Comparison of ENCODE assay signal across 1 cellular context in genomic region chr6:1610497-1611321, GRCh38.
A peak's percentile ranks its signal among the peaks of the same experiment; 100 is the strongest.
TF ChIP-seq lines count a peak whose summit lies in the region.

No MANE protein-coding gene starts in this region.

TF ChIP-seq in HepG2, 621 proteins besides CTCF, POLR2A, EP300 and RAD21 (continued from another document and continues in another):
- TF ChIP-seq PRDM15 (CRISPR knock-in tag; IDR thresholded peaks at IDR 0.05), result 0 out of 2 replicates have a peak, but pooled peaks have one; percentile 24
- TF ChIP-seq ZNF451 (CRISPR knock-in tag; IDR thresholded peaks at IDR 0.05), result no peak
- peak; percentile 58; the same call in 1 of the 2 replicates for TF ChIP-seq ZSCAN25 (CRISPR knock-in tag; IDR thresholded peaks at IDR 0.05)
- peak; percentile 37; the same call in 1 of the 2 replicates for TF ChIP-seq ZNF263 (CRISPR knock-in tag; IDR thresholded peaks at IDR 0.05)
- no peak for TF ChIP-seq ATF5 (CRISPR knock-in tag; IDR thresholded peaks at IDR 0.05; ENCODE audit: low read depth)
- TF ChIP-seq MBD4 (IDR thresholded peaks at IDR 0.05; ENCODE audit: borderline replicate concordance, low read length), result no peak
- TF ChIP-seq ZFX (CRISPR knock-in tag; IDR thresholded peaks at IDR 0.05; ENCODE audit: low read depth), result 0 out of 2 replicates have a peak, but pooled peaks have one; percentile 20
- no peak for TF ChIP-seq ZNF256 (CRISPR knock-in tag; conservative IDR thresholded peaks at IDR 0.05)
- peak; percentile 51; the same call in 1 of the 2 replicates for TF ChIP-seq RNF2 (conservative IDR thresholded peaks at IDR 0.05; ENCODE audit: low read depth)
- TF ChIP-seq ZNF574 (CRISPR knock-in tag; IDR thresholded peaks at IDR 0.05), result peak; percentile 24; the same call in 1 of the 2 replicates
- 0 out of 2 replicates have a peak, but pooled peaks have one; percentile 56 for TF ChIP-seq SALL2 (CRISPR knock-in tag; IDR thresholded peaks at IDR 0.05)
- 0 out of 2 replicates have a peak, but pooled peaks have one; percentile 31 for TF ChIP-seq ZNF142 (CRISPR knock-in tag; IDR thresholded peaks at IDR 0.05)
- no peak for TF ChIP-seq ZMAT3 (CRISPR knock-in tag; conservative IDR thresholded peaks at IDR 0.05)
- 0 out of 2 replicates have a peak, but pooled peaks have one; percentile 30 for TF ChIP-seq POGK (CRISPR knock-in tag; conservative IDR thresholded peaks at IDR 0.05)
- 0 out of 2 replicates have a peak, but pooled peaks have one; percentile 63 for TF ChIP-seq RFXAP (CRISPR knock-in tag; IDR thresholded peaks at IDR 0.05; ENCODE audit: borderline replicate concordance)
- TF ChIP-seq BORCS8-MEF2B (CRISPR knock-in tag; IDR thresholded peaks at IDR 0.05), result 0 out of 2 replicates have a peak, but pooled peaks have one; percentile 32
- peak; percentile 67; the same call in 1 of the 2 replicates for TF ChIP-seq SMAD1 (CRISPR knock-in tag; IDR thresholded peaks at IDR 0.05; ENCODE audit: borderline replicate concordance, low read depth)
- peak; percentile 33; the same call in 1 of the 2 replicates for TF ChIP-seq UBTF (CRISPR knock-in tag; IDR thresholded peaks at IDR 0.05)
- no peak for TF ChIP-seq ZNF782 (CRISPR knock-in tag; IDR thresholded peaks at IDR 0.05; ENCODE audit: borderline replicate concordance)
- TF ChIP-seq ZBED4 (CRISPR knock-in tag; IDR thresholded peaks at IDR 0.05; ENCODE audit: borderline replicate concordance), result no peak
- peak; percentile 42; the same call in 1 of the 2 replicates for TF ChIP-seq ZNF776 (CRISPR knock-in tag; IDR thresholded peaks at IDR 0.05)
- no peak for TF ChIP-seq REST (IDR thresholded peaks at IDR 0.05; ENCODE audit: borderline replicate concordance in 1 of 2, low read depth in 1 of 2, low read length in 2 of 2)
- peak; percentile 9 for TF ChIP-seq AGO2 (optimal IDR thresholded peaks at IDR 0.05; ENCODE audit: low read depth, low read length)
- TF ChIP-seq HNRNPLL (IDR thresholded peaks at IDR 0.05; ENCODE audit: low read depth, low read length, poor library complexity, severe bottlenecking), result peak; percentile 56
- no peak for TF ChIP-seq MAFK (conservative IDR thresholded peaks at IDR 0.05 in 1 of 2, IDR thresholded peaks at IDR 0.05 in 1 of 2; ENCODE audit: low read length in 2 of 2)
